ENCODE assay signal across 29 cellular contexts in the genomic region with DNA sequence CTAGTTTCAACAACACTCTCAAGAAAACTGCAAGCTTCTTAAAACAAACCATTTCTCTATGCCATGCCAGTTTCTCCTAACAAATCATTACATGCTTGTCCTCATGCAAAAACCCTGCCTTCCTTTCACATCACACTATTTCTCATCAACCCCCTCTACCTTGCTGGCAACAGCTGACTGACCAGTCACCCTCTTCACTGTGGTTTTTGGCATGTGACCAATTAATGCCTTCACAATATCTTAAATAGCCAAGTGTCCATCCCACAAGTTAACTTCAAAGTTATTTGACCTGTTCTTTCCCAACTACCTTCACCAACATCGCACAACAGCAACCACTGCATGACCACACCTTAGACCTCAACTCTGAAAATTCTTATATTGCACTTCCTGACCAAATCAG.
DNase-seq lines count a peak whose midpoint lies in the region; ATAC-seq and TF ChIP-seq lines count a peak whose summit lies in the region.
"Had no signal": no experiment of that assay in that cellular context is flagged by ENCODE, and none has a peak within 500 bp of the region (broad histone marks: within the 10 kb centered on the region; RNA-seq: fewer than 3 reads in every experiment).

No MANE protein-coding gene starts in this region.

- intact Hi-C loops in IMR-90 (cut with micrococcal nuclease), result loop anchor here (10.0 kb wide), 1 partner anchor 567 kb away; the partner anchor contains the start of gene DIO2

- in situ Hi-C loops in IMR-90 (cut with MboI; ENCODE audit: low sequenced_read_pairs), result no loop called here

- 100% methylated on average over 1 of the region's 1 CpG; no CpG with 5 or more reads in 1 of the 2 experiments for WGBS in IMR-90 (ENCODE audit: extremely low coverage in 2 of 2, insufficient read length in 1 of 2), 2 experiments

- no peak overlapping the region for H2AK5ac ChIP-seq in IMR-90 (ENCODE audit: low read depth, low read length)

- H3K9me3 ChIP-seq in IMR-90 (ENCODE audit: control insufficient read depth, insufficient read depth, low read length), result peaks cover 2% of the 10 kb centered on the region; the same call in 1 of the 2 replicates
- no peaks in the 10 kb centered on the region for H3K9me3 ChIP-seq in RWPE2 (ENCODE audit: severe bottlenecking)
- H3K9me3 ChIP-seq: esophagus muscularis mucosa, gastroesophageal sphincter, psoas muscle, testis had no signal

- H3K4ac ChIP-seq in IMR-90 (ENCODE audit: low read depth, low read length), result no peak overlapping the region; the same call in 1 of the 2 replicates

- dilution Hi-C loops in IMR-90 (cut with HindIII; ENCODE audit: low sequenced_read_pairs, unreplicated experiment), result no loop called here

- no peak overlapping the region for H4K5ac ChIP-seq in IMR-90 (ENCODE audit: low read depth, low read length)

- H3K27ac ChIP-seq in IMR-90 (ENCODE audit: insufficient read depth, low read length) (no peak overlapping the region), RWPE2 (ENCODE audit: poor library complexity, severe bottlenecking) (no peak overlapping the region)
- H3K27ac ChIP-seq: esophagus muscularis mucosa, gastroesophageal sphincter, HL-60, psoas muscle, testis had no signal

- no peaks in the 10 kb centered on the region for H4K20me1 ChIP-seq in IMR-90 (ENCODE audit: insufficient read depth, low read length)

- no peak overlapping the region for H2BK120ac ChIP-seq in IMR-90 (ENCODE audit: low read depth, low read length)

- no peak overlapping the region; the same call in 1 of the 2 replicates for H3K18ac ChIP-seq in IMR-90 (ENCODE audit: low read depth, low read length)

- peaks cover 3% of the 10 kb centered on the region for H3K4me1 ChIP-seq in IMR-90 (ENCODE audit: control insufficient read depth, insufficient read depth, low read length)
- H3K4me1 ChIP-seq in RWPE2 (ENCODE audit: insufficient read depth, poor library complexity, severe bottlenecking), result no peaks in the 10 kb centered on the region
- H3K4me1 ChIP-seq: psoas muscle, testis had no signal

- no peak overlapping the region for H3K23ac ChIP-seq in IMR-90 (ENCODE audit: low read depth, low read length)

- H3K4me3 ChIP-seq in IMR-90 (ENCODE audit: insufficient read depth, low read depth, low read length), result no peak overlapping the region
- no peak overlapping the region for H3K4me3 ChIP-seq in RWPE2 (ENCODE audit: severe bottlenecking)
- H3K4me3 ChIP-seq: esophagus muscularis mucosa, gastroesophageal sphincter, GM12878, psoas muscle, testis had no signal

- H3K79me1 ChIP-seq in IMR-90 (ENCODE audit: low read depth in 1 of 2, low read length in 2 of 2), result peaks cover 0 to 3% of the 10 kb centered on the region in 2 experiments; a peak in 1 of 4 replicates

- no peak overlapping the region for H3K9ac ChIP-seq in IMR-90 (ENCODE audit: low read depth, low read length)

- ATAC-seq in IMR-90 (ENCODE audit: low read depth), result no peak
- ATAC-seq in RWPE2 (ENCODE audit: low read depth), result peak; percentile 42; the same call in 2 of the 3 replicates
- no peak for ATAC-seq in GM18858 (IDR thresholded peaks at IDR 0.05; ENCODE audit: unreplicated experiment)
- no peak for ATAC-seq in HG02981 (IDR thresholded peaks at IDR 0.05; ENCODE audit: unreplicated experiment)
- ATAC-seq: gastroesophageal sphincter; GM12878; naive thymus-derived CD8-positive, alpha-beta T cell; psoas muscle had no signal

- no peak overlapping the region for H3K4me2 ChIP-seq in IMR-90 (ENCODE audit: low read depth, low read length)

- POLR2A ChIA-PET in IMR-90 (lab: Charles Lee; ENCODE audit: unreplicated experiment), result no interaction called here

- H2BK20ac ChIP-seq in IMR-90 (ENCODE audit: low read depth, low read length), result no peak overlapping the region

- no TSS peak for BruUV-seq in IMR-90 (replicated peaks; lab: Mats Ljungman, UMichigan)

- no peaks in the 10 kb centered on the region for H3K36me3 ChIP-seq in IMR-90 (ENCODE audit: control insufficient read depth, insufficient read depth, low read length)
- peaks cover 9% of the 10 kb centered on the region; the same call in 1 of the 2 replicates for H3K36me3 ChIP-seq in RWPE2 (ENCODE audit: low read depth)
- H3K36me3 ChIP-seq: esophagus muscularis mucosa, gastroesophageal sphincter had no signal

- no peak overlapping the region for H2BK5ac ChIP-seq in IMR-90 (ENCODE audit: low read depth, low read length, poor library complexity, severe bottlenecking)

- no peak for TF ChIP-seq RAD21 in IMR-90 (IDR thresholded peaks at IDR 0.05; ENCODE audit: low read length)

- no peak overlapping the region for H4K91ac ChIP-seq in IMR-90 (ENCODE audit: insufficient read depth, low read depth, low read length)

- CTCF ChIA-PET in IMR-90 (lab: Yijun Ruan, JAX), result no interaction called here

- TF ChIP-seq POLR2A in IMR-90 (IDR thresholded peaks at IDR 0.05; ENCODE audit: low read depth, low read length), result no peak

- no peak overlapping the region for H2BK15ac ChIP-seq in IMR-90 (ENCODE audit: low read depth, low read length)

- no peak overlapping the region for H2AFZ ChIP-seq in IMR-90 (replicated peaks; ENCODE audit: low read length, poor library complexity)

- DNase-seq in IMR-90 (peak; percentile 47), RWPE2 (ENCODE audit: low spot score) (no peak), dermis blood vessel endothelial cell (peak; percentile 19), renal cortical epithelial cell (ENCODE audit: low read depth) (peak; percentile 95), NCI-H748 (lab: John Stamatoyannopoulos, UW; ENCODE audit: unreplicated experiment) (no peak)
- DNase-seq: activated CD4-positive, alpha-beta T cell treated with anti-CD3 and anti-CD28 coated beads, Interleukin-2, amount 10 ng/mL, durations not matched to agents 24 days and 14 days; activated naive CD4-positive, alpha-beta T cell; activated T-cell treated with anti-CD3 and anti-CD28 coated beads, Interleukin-2, amount 50 U/mL, for 48 hours; cortex of kidney; hypothalamus; midbrain; naive thymus-derived CD8-positive, alpha-beta T cell; NCI-H1092 treated with DMSO at 0.1 percent for 48 hours; NCI-H187 treated with DMSO at 0.1 percent for 48 hours; NCI-H345; NCI-H774; occipital lobe; OCI-M1; psoas muscle; Right ventricle myocardium superior; stimulated activated naive CD4-positive, alpha-beta T cell; T-helper 9 cell; testis had no signal

- no peak overlapping the region for H2AK9ac ChIP-seq in IMR-90 (replicated peaks; ENCODE audit: low read depth, low read length, poor library complexity)

- 0 out of 2 replicates have a peak overlapping the region, but pooled peaks have one; percentile 31 for H3K14ac ChIP-seq in IMR-90 (replicated peaks; ENCODE audit: low read depth, low read length)

- H3K27me3 ChIP-seq in IMR-90 (ENCODE audit: control insufficient read depth, insufficient read depth, low read length), result no peaks in the 10 kb centered on the region
- H3K27me3 ChIP-seq in RWPE2 (ENCODE audit: insufficient read depth, poor library complexity, severe bottlenecking), result no peaks in the 10 kb centered on the region
- H3K27me3 ChIP-seq: esophagus muscularis mucosa, gastroesophageal sphincter, testis had no signal

- no peaks in the 10 kb centered on the region for H3K9me1 ChIP-seq in IMR-90 (ENCODE audit: insufficient read depth, low read length)

- TF ChIP-seq CTCF in IMR-90 (conservative IDR thresholded peaks at IDR 0.05; ENCODE audit: low read depth, low read length) (no peak), RWPE2 (IDR thresholded peaks at IDR 0.05; ENCODE audit: poor library complexity, severe bottlenecking) (no peak)

- no peak overlapping the region for H4K8ac ChIP-seq in IMR-90 (ENCODE audit: low read depth in 2 of 2, low read length in 2 of 2)

- H3K56ac ChIP-seq in IMR-90 (ENCODE audit: extremely low read depth, insufficient read depth, low read length), result no peak overlapping the region

TF ChIP-seq in IMR-90, 13 proteins besides CTCF, POLR2A, EP300 and RAD21:
- no peak for TF ChIP-seq MXI1 (IDR thresholded peaks at IDR 0.05; ENCODE audit: borderline replicate concordance, low read depth, low read length)
- TF ChIP-seq FOS (IDR thresholded peaks at IDR 0.05; ENCODE audit: low read depth, low read length), result no peak
- TF ChIP-seq RFX5 (IDR thresholded peaks at IDR 0.05; ENCODE audit: low read depth, low read length), result peak; percentile 47; the same call in 1 of the 2 replicates
- TF ChIP-seq, protein P1, sequence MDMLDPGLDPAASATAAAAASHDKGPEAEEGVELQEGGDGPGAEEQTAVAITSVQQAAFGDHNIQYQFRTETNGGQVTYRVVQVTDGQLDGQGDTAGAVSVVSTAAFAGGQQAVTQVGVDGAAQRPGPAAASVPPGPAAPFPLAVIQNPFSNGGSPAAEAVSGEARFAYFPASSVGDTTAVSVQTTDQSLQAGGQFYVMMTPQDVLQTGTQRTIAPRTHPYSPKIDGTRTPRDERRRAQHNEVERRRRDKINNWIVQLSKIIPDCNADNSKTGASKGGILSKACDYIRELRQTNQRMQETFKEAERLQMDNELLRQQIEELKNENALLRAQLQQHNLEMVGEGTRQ (IDR thresholded peaks at IDR 0.05; ENCODE audit: low read depth, low read length), result no peak
- TF ChIP-seq NFE2L2 (IDR thresholded peaks at IDR 0.05; ENCODE audit: low read depth, low read length), result no peak
TF ChIP-seq in IMR-90: peak in this region for 1.

Comparison
In these comparisons a context has a peak if more than half of its experiments do, and no peak if none do; other contexts are left out.
1. DNase-seq: peak in IMR-90 (single experiment), dermis blood vessel endothelial cell (single experiment) and renal cortical epithelial cell (single experiment); none in RWPE2 (single experiment) and NCI-H748 (single experiment).